ENCODE assay signal across 5 cellular contexts in the genomic region with DNA sequence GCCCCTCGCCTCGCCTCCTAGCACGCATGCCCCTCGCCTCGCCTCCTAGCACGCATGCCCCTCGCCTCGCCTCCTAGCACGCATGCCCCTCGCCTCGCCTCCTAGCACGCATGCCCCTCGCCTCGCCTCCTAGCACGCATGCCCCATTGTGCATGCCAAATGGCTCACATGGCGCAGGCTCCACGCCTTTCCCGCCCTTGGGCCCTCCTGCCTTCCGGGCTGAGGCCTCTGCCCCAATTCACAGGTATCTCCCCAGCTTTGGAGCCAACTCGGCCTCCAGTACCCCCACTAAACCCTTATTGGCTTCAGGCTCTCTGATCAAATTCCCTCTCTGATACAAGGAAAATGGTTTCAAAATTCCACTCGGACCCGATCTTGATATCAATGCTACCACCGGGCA. TPM values are rescaled to one million over a fixed set of nuclear protein-coding genes. Genes with fewer than 3 reads are reported as not detected.
"Had no signal": no experiment of that assay in that cellular context is flagged by ENCODE, and none has a peak within 500 bp of the region (broad histone marks: within the 10 kb centered on the region; RNA-seq: fewer than 3 reads in every experiment).

No MANE protein-coding gene starts in this region.

RNA-seq across cellular contexts. Expression of a gene that starts 11.4 kb away (rescaled TPM):
- total RNA-seq: GM23248, GM23338, H4, H9, HFFc6 had no signal
- polyA plus RNA-seq: GM23248, GM23338 had no signal
